16 cellular contexts compared by ENCODE assay signal in genomic region chr10:3787816-3788215, GRCh38. TPM values are rescaled to one million over a fixed set of nuclear protein-coding genes. Genes with fewer than 3 reads are reported as not detected.
DNase-seq lines count a peak whose midpoint lies in the region; ATAC-seq and TF ChIP-seq lines count a peak whose summit lies in the region.
"Had no signal": no experiment of that assay in that cellular context is flagged by ENCODE, and none has a peak within 500 bp of the region (broad histone marks: within the 10 kb centered on the region; RNA-seq: fewer than 3 reads in every experiment).

No MANE protein-coding gene starts in this region.

- H3K27ac ChIP-seq in mammary epithelial cell (ENCODE audit: insufficient read depth, low read depth, low read length) (no peak overlapping the region), hepatocyte (peak overlapping the region; percentile 98), smooth muscle cell (ENCODE audit: low read depth) (peak overlapping the region; percentile 99)

- H3K27ac Mint-ChIP-seq in MCF 10A (ENCODE audit: low read depth, unreplicated experiment) (peak overlapping the region; percentile 100), T-helper 17 cell (peak overlapping the region; percentile 100)

- H3K9me3 ChIP-seq in mammary epithelial cell (replicated peaks; ENCODE audit: insufficient read depth, low read length) (no peaks in the 10 kb centered on the region), T-helper 17 cell (ENCODE audit: control insufficient read depth, low read length, poor library complexity, severe bottlenecking) (no peaks in the 10 kb centered on the region), hepatocyte (ENCODE audit: low read depth) (no peaks in the 10 kb centered on the region), smooth muscle cell (replicated peaks; ENCODE audit: low read depth) (no peaks in the 10 kb centered on the region)

- H3K27me3 ChIP-seq in mammary epithelial cell (ENCODE audit: insufficient read depth, low read length) (no peaks in the 10 kb centered on the region), hepatocyte (no peaks in the 10 kb centered on the region), smooth muscle cell (ENCODE audit: low read depth) (no peaks in the 10 kb centered on the region)

- H3K36me3 Mint-ChIP-seq in MCF 10A (ENCODE audit: insufficient read depth, unreplicated experiment) (peaks cover 38% of the 10 kb centered on the region), T-helper 17 cell (ENCODE audit: low read depth) (peaks cover 5% of the 10 kb centered on the region)

- POLR2A ChIA-PET in MCF 10A (lab: Yijun Ruan, JAX) = interaction anchor here (0.6 to 0.8 kb wide), 2 partner anchors 20 to 63 kb away, joined by 3 to 4 read pairs; no protein-coding TSS in a partner anchor

- peaks cover 8% of the 10 kb centered on the region for H3K9me3 Mint-ChIP-seq in MCF 10A (ENCODE audit: unreplicated experiment)

- ATAC-seq in T-helper 17 cell = no peak
- ATAC-seq: left ventricle myocardium superior had no signal

- no peak overlapping the region for H2AFZ ChIP-seq in mammary epithelial cell (ENCODE audit: low read depth, low read length)
- no peak overlapping the region for H2AFZ ChIP-seq in hepatocyte
- H2AFZ ChIP-seq in smooth muscle cell (ENCODE audit: low read depth) = no peak overlapping the region

- peaks cover 34% of the 10 kb centered on the region for H3F3A ChIP-seq in smooth muscle cell (ENCODE audit: low read depth)

- in situ Hi-C loops in mammary epithelial cell (cut with MboI; ENCODE audit: low sequenced_read_pairs in 2 of 2) = loop anchor here (10.0 to 25.0 kb wide), 5 partner anchors 457 to 977 kb away; no protein-coding TSS in a partner anchor

- no peak overlapping the region for H3K4me3 ChIP-seq in mammary epithelial cell (replicated peaks in 1 of 3; ENCODE audit: insufficient read depth in 1 of 3, low read depth in 2 of 3, low read length in 3 of 3)
- no peak overlapping the region for H3K4me3 ChIP-seq in hepatocyte
- H3K4me3 ChIP-seq in smooth muscle cell = no peak overlapping the region

- intact Hi-C loops in MCF 10A (cut with micrococcal nuclease) (no loop called here), mammary epithelial cell (cut with micrococcal nuclease) (loop anchor here (10.0 kb wide), 1 partner anchor 287 kb away; no protein-coding TSS in a partner anchor)

- H3K4me3 Mint-ChIP-seq in MCF 10A (ENCODE audit: unreplicated experiment) = no peak overlapping the region
- no peak overlapping the region for H3K4me3 Mint-ChIP-seq in T-helper 17 cell

- H3K4me2 ChIP-seq in mammary epithelial cell (ENCODE audit: insufficient read depth, low read depth, low read length) = no peak overlapping the region
- H3K4me2 ChIP-seq in hepatocyte = no peak overlapping the region
- no peak overlapping the region for H3K4me2 ChIP-seq in smooth muscle cell

- H3K9me2 ChIP-seq in hepatocyte (replicated peaks; ENCODE audit: insufficient read depth) = no peaks in the 10 kb centered on the region

- CTCF ChIA-PET in MCF 10A (lab: Yijun Ruan, JAX) (no interaction called here), mammary epithelial cell (lab: Charles Lee; ENCODE audit: low non-redundant PET) (no interaction called here)

- H3K4me1 ChIP-seq in mammary epithelial cell (ENCODE audit: insufficient read depth, low read length) (peaks cover 21% of the 10 kb centered on the region), hepatocyte (ENCODE audit: insufficient read depth) (peaks cover 7% of the 10 kb centered on the region), smooth muscle cell (ENCODE audit: low read depth) (peaks cover 7% of the 10 kb centered on the region)

- peaks cover 26% of the 10 kb centered on the region for H3K79me2 ChIP-seq in mammary epithelial cell (ENCODE audit: insufficient read depth, low read length)
- peaks cover 21% of the 10 kb centered on the region for H3K79me2 ChIP-seq in hepatocyte
- peaks cover 25% of the 10 kb centered on the region for H3K79me2 ChIP-seq in smooth muscle cell (ENCODE audit: low read depth)

- H3K4me1 Mint-ChIP-seq in MCF 10A (ENCODE audit: insufficient read depth, unreplicated experiment) (peaks cover 9% of the 10 kb centered on the region), T-helper 17 cell (peaks cover 21% of the 10 kb centered on the region)

- no peak overlapping the region for H3K9ac ChIP-seq in mammary epithelial cell (ENCODE audit: insufficient read depth, low read length)
- no peak overlapping the region for H3K9ac ChIP-seq in smooth muscle cell (ENCODE audit: low read depth)

- no peak for TF ChIP-seq CTCF in MCF 10A (IDR thresholded peaks at IDR 0.05; ENCODE audit: unreplicated experiment)
- TF ChIP-seq CTCF in mammary epithelial cell (conservative IDR thresholded peaks at IDR 0.05 in 1 of 2, IDR thresholded peaks at IDR 0.05 in 1 of 2; ENCODE audit: extremely low read depth in 1 of 2, insufficient read depth in 1 of 2, low read depth in 1 of 2, low read length in 2 of 2) = no peak
- no peak for TF ChIP-seq CTCF in hepatocyte (IDR thresholded peaks at IDR 0.05; ENCODE audit: poor library complexity)
- TF ChIP-seq CTCF in smooth muscle cell (IDR thresholded peaks at IDR 0.05; ENCODE audit: borderline replicate concordance, insufficient read depth, poor library complexity, severe bottlenecking) = no peak

- H3K36me3 ChIP-seq in mammary epithelial cell (ENCODE audit: insufficient read depth, low read length) (no peaks in the 10 kb centered on the region), hepatocyte (replicated peaks; ENCODE audit: insufficient read depth, low read depth) (no peaks in the 10 kb centered on the region), smooth muscle cell (ENCODE audit: low read depth) (no peaks in the 10 kb centered on the region)

- H3K27me3 Mint-ChIP-seq in MCF 10A (ENCODE audit: insufficient read depth, unreplicated experiment) (no peaks in the 10 kb centered on the region), T-helper 17 cell (peaks cover 4% of the 10 kb centered on the region)

- H4K20me1 ChIP-seq in mammary epithelial cell (ENCODE audit: insufficient read depth, low read length) = no peaks in the 10 kb centered on the region
- peaks cover 13% of the 10 kb centered on the region for H4K20me1 ChIP-seq in hepatocyte (ENCODE audit: insufficient read depth, poor library complexity, severe bottlenecking)
- peaks cover 21% of the 10 kb centered on the region for H4K20me1 ChIP-seq in smooth muscle cell (ENCODE audit: low read depth)

- no peak for DNase-seq in MCF 10A (ENCODE audit: unreplicated experiment)
- DNase-seq in mammary epithelial cell = no peak
- no peak for DNase-seq in T-helper 17 cell
- no peak for DNase-seq in hepatocyte (ENCODE audit: low spot score)
- DNase-seq in smooth muscle cell (lab: John Stamatoyannopoulos, UW; ENCODE audit: unreplicated experiment) = no peak
- no peak for DNase-seq in NCI-H526 treated with DMSO at 0.1 percent for 48 hours (lab: John Stamatoyannopoulos, UW)
- no peak for DNase-seq in activated CD4-positive, alpha-beta T cell treated with anti-CD3 and anti-CD28 coated beads, Interleukin-2, amount 50 U/mL, for 4 hours
- DNase-seq in SHP77 (lab: John Stamatoyannopoulos, UW) = no peak
- DNase-seq: activated CD4-positive, alpha-beta T cell treated with anti-CD3 and anti-CD28 coated beads for 48 hours; amygdala; HCEC 1CT; left ventricle myocardium superior; NCI-H1694 treated with DMSO at 0.1 percent for 48 hours; NCI-H446; SHP77 treated with DMSO at 0.1 percent for 48 hours; T-helper 9 cell had no signal

- WGBS in mammary epithelial cell (ENCODE audit: low coverage, missing lambda C conversion rate) = 98% methylated on average over 9 of the region's 9 CpGs
- WGBS in hepatocyte (ENCODE audit: low lambda C conversion rate, missing lambda C conversion rate) = 62% methylated on average over 9 of the region's 9 CpGs
- WGBS in smooth muscle cell (ENCODE audit: low lambda C conversion rate) = 86% methylated on average over 9 of the region's 9 CpGs

- BruUV-seq in MCF 10A (replicated peaks; lab: Mats Ljungman, UMichigan) = no TSS peak
- BruUV-seq in mammary epithelial cell (replicated peaks; lab: Mats Ljungman, UMichigan) = no TSS peak

- dilution Hi-C loops in mammary epithelial cell (cut with HindIII; ENCODE audit: low sequenced_read_pairs) = no loop called here

RNA-seq across cellular contexts. Expression of gene KLF6, which starts 2.8 kb away (rescaled TPM):
- 253 and 282 TPM in 2 replicates for total RNA-seq in MCF 10A (2022)
- 100 to 1,000 TPM in 1 of 2 donors, 10 to 100 TPM in 1; 95.4 to 268 TPM for total RNA-seq in mammary epithelial cell
- polyA plus RNA-seq in mammary epithelial cell = 125 TPM
- polyA minus RNA-seq in mammary epithelial cell = 330 TPM
- 1,000 to 10,000 TPM; 1,918 to 2,317 TPM for total RNA-seq in T-helper 17 cell
- 157 and 187 TPM in 2 replicates for total RNA-seq in hepatocyte
- polyA plus RNA-seq in hepatocyte = 602 and 816 TPM in 2 replicates
- total RNA-seq in smooth muscle cell = 171 and 198 TPM in 2 replicates
- 519 and 728 TPM in 2 replicates for polyA plus RNA-seq in smooth muscle cell
